ENCODE assay signal across 8 cellular contexts in the genomic region with DNA sequence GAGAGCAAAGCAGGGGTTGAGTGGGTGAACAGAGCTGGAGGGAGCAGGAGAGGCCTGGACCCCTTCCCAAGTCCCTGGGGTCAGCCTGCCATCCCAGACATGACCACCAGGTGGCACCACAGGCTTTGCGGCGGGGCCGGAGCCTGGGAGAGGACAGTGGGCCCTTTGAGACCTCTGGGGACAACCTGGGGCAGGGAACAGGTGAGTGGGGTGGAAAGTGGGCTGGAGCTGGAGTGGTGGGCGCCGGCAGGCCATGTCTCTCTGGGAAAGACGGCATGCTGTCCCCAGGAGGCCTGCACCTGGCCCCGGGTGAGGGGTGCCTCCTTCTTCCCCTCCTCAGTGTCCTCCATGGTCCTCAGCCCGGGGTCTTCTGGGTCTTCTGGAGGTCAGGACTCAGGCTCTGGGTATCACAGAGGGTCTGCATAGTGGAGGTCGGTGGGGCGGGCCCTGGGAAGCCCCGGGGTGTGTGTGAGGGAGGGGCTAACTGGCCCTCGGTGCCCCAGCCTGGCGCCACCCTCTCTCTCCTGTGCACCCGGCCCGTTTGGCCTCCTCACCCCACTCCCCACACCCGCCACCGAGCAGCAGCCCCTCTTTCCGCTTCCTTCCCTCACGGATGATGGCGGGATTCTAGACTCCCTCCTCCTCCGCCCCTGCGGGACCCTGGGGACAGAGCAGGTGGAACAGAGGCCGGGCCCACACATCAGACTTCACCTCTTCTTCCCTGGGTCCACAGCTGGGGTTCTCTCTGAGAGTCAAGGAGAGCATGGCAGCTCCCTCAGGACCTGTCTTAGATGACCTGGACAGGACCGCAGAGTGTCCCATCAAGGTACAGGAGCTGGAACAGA. TPM values are rescaled to one million over a fixed set of nuclear protein-coding genes. Genes with fewer than 3 reads are reported as not detected.
A peak's percentile ranks its signal among the peaks of the same experiment; 100 is the strongest.
DNase-seq lines count a peak whose midpoint lies in the region; ATAC-seq and TF ChIP-seq lines count a peak whose summit lies in the region.

No MANE protein-coding gene starts in this region.

- H3K27me3 Mint-ChIP-seq in mesothelial cell of epicardium (ENCODE audit: low read depth) = peaks cover 3% of the 10 kb centered on the region

- H3K36me3 Mint-ChIP-seq in mesothelial cell of epicardium = no peaks in the 10 kb centered on the region

- H3K27ac Mint-ChIP-seq in mesothelial cell of epicardium = no peak overlapping the region

- H3K9me3 Mint-ChIP-seq in mesothelial cell of epicardium = no peaks in the 10 kb centered on the region

- peak; percentile 97 for TF ChIP-seq CTCF in mesothelial cell of epicardium (IDR thresholded peaks at IDR 0.05; ENCODE audit: unreplicated experiment)

- no peak for ATAC-seq in GM18861 (IDR thresholded peaks at IDR 0.05; ENCODE audit: unreplicated experiment)

- no peak overlapping the region for H3K4me3 Mint-ChIP-seq in mesothelial cell of epicardium

- H3K4me1 Mint-ChIP-seq in mesothelial cell of epicardium = peaks cover 3% of the 10 kb centered on the region

- DNase-seq in NOMO-1 treated with DMSO at 0.1 percent for 48 hours (lab: John Stamatoyannopoulos, UW; ENCODE audit: unreplicated experiment) (peak; percentile 7), NOMO-1 treated with dmso at 0.1 percent for 144 hours (lab: John Stamatoyannopoulos, UW; ENCODE audit: unreplicated experiment) (no peak), NCI-H1105 (lab: John Stamatoyannopoulos, UW) (peak; percentile 21), mesothelial cell of epicardium (ENCODE audit: low spot score in 2 of 2, unreplicated experiment in 2 of 2) (peak; percentile 65 to 93)
- peak; percentile 47 to 56 for DNase-seq in activated CD4-positive, alpha-beta T cell treated with anti-CD3 and anti-CD28 coated beads, Interleukin-2, amount 50 U/mL, for 4 hours
- DNase-seq in effector CD4-positive, alpha-beta T cell = peak; percentile 47
- peak; percentile 61 for DNase-seq in stimulated activated CD8-positive, alpha-beta memory T cell treated with anti-CD3 and anti-CD28 coated beads, Interleukin-7, amount 100 ng/mL, for 24 hours (ENCODE audit: low read depth)

RNA-seq across cellular contexts. Expression of gene PKP1, which starts 28.5 kb away (rescaled TPM):
- 0.54 to 0.58 TPM (median 0.57 TPM) in 3 replicates for total RNA-seq in mesothelial cell of epicardium
